Comparison of ENCODE assay signal across 8 cellular contexts in genomic region chr7:132580717-132581285, GRCh38. TPM values are rescaled to one million over a fixed set of nuclear protein-coding genes. Genes with fewer than 3 reads are reported as not detected.
DNase-seq lines count a peak whose midpoint lies in the region; ATAC-seq, FAIRE-seq and TF ChIP-seq lines count a peak whose summit lies in the region.

No MANE protein-coding gene starts in this region.

- 3 to 5% methylated on average over 4 of the region's 4 CpGs for WGBS in pancreas, 2 donors
- 4 to 9% methylated on average over 4 of the region's 4 CpGs for WGBS in tibial nerve, 2 donors

- FAIRE-seq in frontal cortex (lab: Jason Lieb, UNC): no peak
- no peak for FAIRE-seq in pancreas (lab: Jason Lieb, UNC)

- H3K36me3 ChIP-seq in BE2C (no peaks in the 10 kb centered on the region), KMS-11 (ENCODE audit: insufficient read depth) (no peaks in the 10 kb centered on the region), Peyer's patch (no peaks in the 10 kb centered on the region), pancreas (no peaks in the 10 kb centered on the region), tibial nerve (no peaks in the 10 kb centered on the region)

- TF ChIP-seq CTCF in BE2C (IDR thresholded peaks at IDR 0.05; ENCODE audit: low read depth, low read length): peak; percentile 77
- TF ChIP-seq CTCF in KMS-11 (conservative IDR thresholded peaks at IDR 0.05; ENCODE audit: low read depth, low read length): peak; percentile 94
- TF ChIP-seq CTCF in Peyer's patch (IDR thresholded peaks at IDR 0.05): peak in 5 of 6 experiments; percentile 7 to 86 (median 78)
- peak; percentile 31 to 75 (median 68) for TF ChIP-seq CTCF in pancreas (IDR thresholded peaks at IDR 0.05)
- TF ChIP-seq CTCF in tibial nerve (IDR thresholded peaks at IDR 0.05): peak; percentile 48 to 86 (median 67)

- peak; percentile 84 for DNase-seq in BE2C
- peak; percentile 50 for DNase-seq in GM19240 (ENCODE audit: insufficient read length, low spot score)
- DNase-seq in Peyer's patch: peak; percentile 17 to 82 (median 77)
- peak; percentile 32 for DNase-seq in activated T-helper 9 cell treated with anti-CD3 and anti-CD28 coated beads, Interleukin-2, amount 50 U/mL, for 16 hours (ENCODE audit: low read depth)
- DNase-seq in frontal cortex (ENCODE audit: low spot score in 2 of 2): peak; percentile 47 to 56
- DNase-seq in pancreas: peak; percentile 46 to 73 (median 62)
- DNase-seq in tibial nerve (ENCODE audit: low spot score in 2 of 2): peak in 1 of 2 donors; percentile 50

- no peak overlapping the region for H3K9ac ChIP-seq in KMS-11

- no peak for TF ChIP-seq POLR2A in Peyer's patch (IDR thresholded peaks at IDR 0.05)
- TF ChIP-seq POLR2A in tibial nerve (IDR thresholded peaks at IDR 0.05): no peak

- H3K27ac ChIP-seq in KMS-11 (no peak overlapping the region), Peyer's patch (no peak overlapping the region), pancreas (no peak overlapping the region), tibial nerve (no peak overlapping the region)

- H3K9me3 ChIP-seq in BE2C: no peaks in the 10 kb centered on the region
- H3K9me3 ChIP-seq in Peyer's patch: no peaks in the 10 kb centered on the region
- no peaks in the 10 kb centered on the region for H3K9me3 ChIP-seq in pancreas
- H3K9me3 ChIP-seq in tibial nerve: no peaks in the 10 kb centered on the region

- peak; percentile 51 to 85 (median 80) for ATAC-seq in pancreas

- intact Hi-C loops in pancreas (cut with DNase I): loop anchor here in 2 of 3 donors (5.0 to 10.0 kb wide), 2 partner anchors 258 to 636 kb away; no protein-coding TSS in a partner anchor

- H3K4me3 ChIP-seq in BE2C (ENCODE audit: low read depth, low read length) (no peak overlapping the region), KMS-11 (IDR thresholded peaks at IDR 0.05; ENCODE audit: insufficient read depth, low read depth, low read length) (no peak overlapping the region), Peyer's patch (no peak overlapping the region), pancreas (no peak overlapping the region), tibial nerve (no peak overlapping the region)

- no peak overlapping the region for H2AFZ ChIP-seq in KMS-11 (ENCODE audit: low read depth)

- H3K27me3 ChIP-seq in BE2C (no peaks in the 10 kb centered on the region), KMS-11 (ENCODE audit: insufficient read depth, low read depth) (peaks cover 3% of the 10 kb centered on the region; the same call in 1 of the 2 replicates), Peyer's patch (no peaks in the 10 kb centered on the region), pancreas (peaks cover 0 to 2% (median 0%) of the 10 kb centered on the region in 4 donors), tibial nerve (peaks cover 0 to 23% of the 10 kb centered on the region in 2 donors)

- H3K79me2 ChIP-seq in KMS-11 (ENCODE audit: insufficient read depth, low read depth): no peaks in the 10 kb centered on the region

- TF ChIP-seq EP300 in tibial nerve (IDR thresholded peaks at IDR 0.05): no peak

- peaks cover 7% of the 10 kb centered on the region for H3K4me1 ChIP-seq in BE2C
- no peaks in the 10 kb centered on the region for H3K4me1 ChIP-seq in KMS-11 (ENCODE audit: low read depth, poor library complexity, severe bottlenecking)
- H3K4me1 ChIP-seq in Peyer's patch: peaks cover 0 to 13% (median 1%) of the 10 kb centered on the region in 4 donors
- H3K4me1 ChIP-seq in pancreas: peaks cover 0 to 3% (median 0%) of the 10 kb centered on the region in 3 donors
- H3K4me1 ChIP-seq in tibial nerve: peaks cover 0 to 16% (median 8%) of the 10 kb centered on the region in 4 donors

- no peaks in the 10 kb centered on the region for H4K20me1 ChIP-seq in KMS-11 (ENCODE audit: insufficient read depth)

- no peak overlapping the region for H3K4me2 ChIP-seq in KMS-11

RNA-seq across cellular contexts. Expression of gene PLXNA4, which starts 4.5 kb away (rescaled TPM):
- polyA plus RNA-seq in BE2C (2012; ENCODE audit: insufficient read depth, insufficient read length, low read depth): 8.8 TPM
- 1 to 10 TPM; 1.4 to 3.8 (median 3.0) TPM for total RNA-seq in Peyer's patch
- 67.7 TPM for total RNA-seq in frontal cortex
- 1 to 10 TPM in 1 of 6 donors, under 1 TPM in 5; 0.28 to 1.6 (median 0.52) TPM for total RNA-seq in pancreas
- under 1 TPM; 0.19 to 0.49 TPM for polyA plus RNA-seq in pancreas
- total RNA-seq in tibial nerve: 10 to 100 TPM; 12.6 to 32.4 (median 13.7) TPM
